In genomic region chr14:106187176-106187670, GRCh38 we compare ENCODE assay signal across 24 cellular contexts.
"Had no signal": no experiment of that assay in that cellular context is flagged by ENCODE, and none has a peak within 500 bp of the region (broad histone marks: within the 10 kb centered on the region; RNA-seq: fewer than 3 reads in every experiment).

No MANE protein-coding gene starts in this region.

- H3K36me3 ChIP-seq: colonic mucosa, lower lobe of right lung, neural progenitor cell, right lobe of liver, thoracic aorta, tibial nerve, upper lobe of left lung had no signal

- H3K27me3 ChIP-seq: colonic mucosa, neural progenitor cell, right lobe of liver, tibial nerve, upper lobe of left lung had no signal

- H3K4me3 Mint-ChIP-seq: dendritic cell treated with granulocyte-macrophage colony-stimulating factor and Interleukin-4, amounts not matched to agents 40 ng/mL and 50 ng/mL, for 4 days; endodermal cell; memory B cell; naive B cell; neural progenitor cell; stimulated activated naive B cell treated with anti-CD40 and anti-IgM and Interleukin-4, amounts not matched to agents 10 μg/mL and 1 μg/mL and 100 μg/mL, for 72 hours; stimulated activated naive CD8-positive, alpha-beta T cell treated with anti-CD3 and anti-CD28 coated beads, Interleukin-15, Interleukin-2, amounts not matched to agents 100 ng/mL and 50 ng/mL, for 24 hours had no signal

- H3K9me3 ChIP-seq: colonic mucosa, lower lobe of right lung, mucosa of descending colon, right lobe of liver, thoracic aorta, tibial nerve, upper lobe of left lung had no signal

- H3K4me3 ChIP-seq: colonic mucosa, lower lobe of right lung, mucosa of descending colon, neural progenitor cell, right lobe of liver, thoracic aorta, tibial nerve, upper lobe of left lung had no signal

- H3K27ac Mint-ChIP-seq: dendritic cell treated with granulocyte-macrophage colony-stimulating factor and Interleukin-4, amounts not matched to agents 40 ng/mL and 50 ng/mL, for 4 days; endodermal cell; memory B cell; naive B cell; neural progenitor cell; progenitor cell of endocrine pancreas; stimulated activated naive B cell treated with anti-CD40 and anti-IgM and Interleukin-4, amounts not matched to agents 10 μg/mL and 1 μg/mL and 100 μg/mL, for 72 hours; stimulated activated naive CD8-positive, alpha-beta T cell treated with anti-CD3 and anti-CD28 coated beads, Interleukin-15, Interleukin-2, amounts not matched to agents 100 ng/mL and 50 ng/mL, for 24 hours had no signal

- DNase-seq: colonic mucosa; effector CD8-positive, alpha-beta T cell; endodermal cell; foreskin melanocyte; left ventricle myocardium superior; lower lobe of right lung; mucosa of descending colon; naive B cell; right lobe of liver; small intestine; stimulated activated CD4-positive, alpha-beta T cell treated with anti-CD3 and anti-CD28 coated beads, Interleukin-15, amount 100 ng/mL, for 24 hours; stimulated activated CD4-positive, alpha-beta T cell treated with anti-CD3 and anti-CD28 coated beads, Interleukin-2, amount 100 ng/mL, for 48 hours; stimulated activated naive B cell treated with anti-CD40 and anti-IgM and Interleukin-4, amounts not matched to agents 10 μg/mL and 1 μg/mL and 100 μg/mL, for 72 hours; upper lobe of left lung had no signal

- H3K9me3 Mint-ChIP-seq: dendritic cell treated with granulocyte-macrophage colony-stimulating factor and Interleukin-4, amounts not matched to agents 40 ng/mL and 50 ng/mL, for 4 days; memory B cell; naive B cell; natural killer cell treated with Interleukin-12 subunit alpha and Interleukin-12 subunit beta and Interleukin-15 and Interleukin-18, amount 100 ng/mL, for 72 hours; stimulated activated naive B cell treated with anti-CD40 and anti-IgM and Interleukin-4, amounts not matched to agents 10 μg/mL and 1 μg/mL and 100 μg/mL, for 72 hours; stimulated activated naive CD8-positive, alpha-beta T cell treated with anti-CD3 and anti-CD28 coated beads, Interleukin-15, Interleukin-2, amounts not matched to agents 100 ng/mL and 50 ng/mL, for 24 hours had no signal

- H3K27me3 Mint-ChIP-seq: dendritic cell treated with granulocyte-macrophage colony-stimulating factor and Interleukin-4, amounts not matched to agents 40 ng/mL and 50 ng/mL, for 4 days; naive B cell; progenitor cell of endocrine pancreas had no signal

- H3K4me1 Mint-ChIP-seq: endodermal cell; neural progenitor cell; stimulated activated naive B cell treated with anti-CD40 and anti-IgM and Interleukin-4, amounts not matched to agents 10 μg/mL and 1 μg/mL and 100 μg/mL, for 72 hours had no signal

- H3K36me3 Mint-ChIP-seq: memory B cell; naive B cell; natural killer cell treated with Interleukin-12 subunit alpha and Interleukin-12 subunit beta and Interleukin-15 and Interleukin-18, amount 100 ng/mL, for 72 hours; neural progenitor cell; stimulated activated naive B cell treated with anti-CD40 and anti-IgM and Interleukin-4, amounts not matched to agents 10 μg/mL and 1 μg/mL and 100 μg/mL, for 72 hours had no signal

- H3K27ac ChIP-seq: colonic mucosa, epithelial cell of prostate, lower lobe of right lung, neural progenitor cell, parathyroid adenoma, right lobe of liver, thoracic aorta, tibial nerve, upper lobe of left lung had no signal

- H3K4me1 ChIP-seq: colonic mucosa, lower lobe of right lung, neural progenitor cell, parathyroid adenoma, right lobe of liver, tibial nerve, upper lobe of left lung had no signal
